In genomic region chr4:165477799-165478198, GRCh38 we compare ENCODE assay signal across 12 cellular contexts.
DNase-seq lines count a peak whose midpoint lies in the region; TF ChIP-seq lines count a peak whose summit lies in the region.
"Had no signal": no experiment of that assay in that cellular context is flagged by ENCODE, and none has a peak within 500 bp of the region (broad histone marks: within the 10 kb centered on the region; RNA-seq: fewer than 3 reads in every experiment).

No MANE protein-coding gene starts in this region.

- no peaks in the 10 kb centered on the region for H3K36me3 Mint-ChIP-seq in CD8-positive, alpha-beta memory T cell
- H3K36me3 Mint-ChIP-seq in type B pancreatic cell (peaks cover 31% of the 10 kb centered on the region), HFFc6 (ENCODE audit: low read depth) (no peaks in the 10 kb centered on the region; the same call in 1 of the 2 replicates)
- H3K36me3 Mint-ChIP-seq: CD8-positive, alpha-beta T cell had no signal

- no peak for TF ChIP-seq CTCF in type B pancreatic cell (conservative IDR thresholded peaks at IDR 0.05)
- TF ChIP-seq CTCF in HFFc6 (IDR thresholded peaks at IDR 0.05), result no peak

- H3K9me3 Mint-ChIP-seq in CD8-positive, alpha-beta memory T cell, result peaks cover 0 to 7% (median 6%) of the 10 kb centered on the region in 5 donors
- H3K9me3 Mint-ChIP-seq in type B pancreatic cell (peaks cover 22% of the 10 kb centered on the region), HFFc6 (peaks cover 20% of the 10 kb centered on the region)

- CTCF ChIA-PET in CD8-positive, alpha-beta memory T cell (lab: Charles Lee), result interaction anchor here (1.1 kb wide), 1 partner anchor 11 kb away, joined by 3 read pairs; no protein-coding TSS in a partner anchor

- H3K27me3 ChIP-seq in CD8-positive, alpha-beta memory T cell (ENCODE audit: insufficient read depth, low read length, poor library complexity, severe bottlenecking), result no peaks in the 10 kb centered on the region
- H3K27me3 ChIP-seq: BLaER1 treated with 17β-estradiol and CSF1 and Interleukin-3, amounts not matched to agents 10 nM and 100 nM had no signal

- H3K9me3 ChIP-seq in CD8-positive, alpha-beta memory T cell (ENCODE audit: low read length), result no peaks in the 10 kb centered on the region

- no peaks in the 10 kb centered on the region for H3K36me3 ChIP-seq in CD8-positive, alpha-beta memory T cell (ENCODE audit: insufficient read depth, low read length)
- H3K36me3 ChIP-seq: BLaER1 treated with 17β-estradiol and CSF1 and Interleukin-3, amounts not matched to agents 10 nM and 100 nM; HAP-1 had no signal

- no peak for DNase-seq in CD8-positive, alpha-beta memory T cell
- DNase-seq in OCI-M1 (lab: John Stamatoyannopoulos, UW) (peak; percentile 43), epithelial cell of prostate (ENCODE audit: low read depth, low spot score) (no peak), type B pancreatic cell (ENCODE audit: extremely low spot score, unreplicated experiment) (no peak), HFFc6 (no peak)
- DNase-seq in stimulated activated CD4-positive, alpha-beta T cell treated with anti-CD3 and anti-CD28 coated beads, Interleukin-1b, Interleukin-23, amount 100 ng/mL, for 48 hours, result no peak
- DNase-seq: CD8-positive, alpha-beta T cell; COR-L47; GM23248 had no signal

- H3K4me3 Mint-ChIP-seq in CD8-positive, alpha-beta memory T cell, result no peak overlapping the region
- H3K4me3 Mint-ChIP-seq in type B pancreatic cell, result no peak overlapping the region
- H3K4me3 Mint-ChIP-seq in HFFc6, result no peak overlapping the region
- H3K4me3 Mint-ChIP-seq: B cell; CD8-positive, alpha-beta T cell had no signal

- POLR2A ChIA-PET in CD8-positive, alpha-beta memory T cell (lab: Charles Lee), result no interaction called here

- H3K4me3 ChIP-seq in CD8-positive, alpha-beta memory T cell (ENCODE audit: low read length), result no peak overlapping the region
- H3K4me3 ChIP-seq: BLaER1 treated with 17β-estradiol and CSF1 and Interleukin-3, amounts not matched to agents 10 nM and 100 nM; GM23248; HAP-1 had no signal

- H3K4me1 ChIP-seq in CD8-positive, alpha-beta memory T cell (ENCODE audit: insufficient read depth, low read length), result no peaks in the 10 kb centered on the region
- H3K4me1 ChIP-seq: BLaER1 treated with 17β-estradiol and CSF1 and Interleukin-3, amounts not matched to agents 10 nM and 100 nM; HAP-1 had no signal

- no peak overlapping the region for H3K27ac Mint-ChIP-seq in CD8-positive, alpha-beta memory T cell
- H3K27ac Mint-ChIP-seq in type B pancreatic cell (peak overlapping the region; percentile 52), HFFc6 (no peak overlapping the region)
- H3K27ac Mint-ChIP-seq: B cell; CD8-positive, alpha-beta T cell had no signal

- H3K4me1 Mint-ChIP-seq in CD8-positive, alpha-beta memory T cell, result no peaks in the 10 kb centered on the region
- H3K4me1 Mint-ChIP-seq in type B pancreatic cell (ENCODE audit: unreplicated experiment) (no peaks in the 10 kb centered on the region), HFFc6 (ENCODE audit: low read depth) (no peaks in the 10 kb centered on the region)
- H3K4me1 Mint-ChIP-seq: B cell had no signal

- peaks cover 7 to 16% of the 10 kb centered on the region in 2 donors for H3K27me3 Mint-ChIP-seq in CD8-positive, alpha-beta memory T cell
- H3K27me3 Mint-ChIP-seq in type B pancreatic cell (no peaks in the 10 kb centered on the region), HFFc6 (ENCODE audit: insufficient read depth) (no peaks in the 10 kb centered on the region)

- H3K27ac ChIP-seq in CD8-positive, alpha-beta memory T cell (ENCODE audit: low read depth, low read length), result peak overlapping the region; percentile 67
- H3K27ac ChIP-seq in epithelial cell of prostate, result peak overlapping the region; percentile 74
- H3K27ac ChIP-seq: BLaER1 treated with 17β-estradiol and CSF1 and Interleukin-3, amounts not matched to agents 10 nM and 100 nM; GM23248 had no signal
